ENCODE assay signal across 9 cellular contexts in genomic region chr15:75198560-75199346, GRCh38. TPM values are rescaled to one million over a fixed set of nuclear protein-coding genes. Genes with fewer than 3 reads are reported as not detected.
DNase-seq lines count a peak whose midpoint lies in the region; ATAC-seq and TF ChIP-seq lines count a peak whose summit lies in the region.
"Had no signal": no experiment of that assay in that cellular context is flagged by ENCODE, and none has a peak within 500 bp of the region (broad histone marks: within the 10 kb centered on the region; RNA-seq: fewer than 3 reads in every experiment).

No MANE protein-coding gene starts in this region.

- H3K27ac ChIP-seq in SJSA1: no peak overlapping the region

- DNase-seq in G401 (ENCODE audit: low spot score) (peak; percentile 58), HEK293T (ENCODE audit: extremely low spot score) (no peak), SJSA1 (ENCODE audit: low read depth in 1 of 2, low spot score in 2 of 2) (peak; percentile 46 to 63), iris pigment epithelial cell (ENCODE audit: low read depth) (peak; percentile 65), NCI-H1105 treated with DMSO at 0.1 percent for 48 hours (lab: John Stamatoyannopoulos, UW) (no peak)

- CTCF ChIA-PET in HEK293T (lab: Yijun Ruan, JAX): no interaction called here

- peaks cover 27% of the 10 kb centered on the region for H3K4me1 ChIP-seq in SJSA1 (replicated peaks)

- H3K9me3 ChIP-seq in SJSA1 (replicated peaks): no peaks in the 10 kb centered on the region

- no peak overlapping the region for H3K4me3 ChIP-seq in SJSA1

- peaks cover 20% of the 10 kb centered on the region for H3K36me3 ChIP-seq in SJSA1

- in situ Hi-C loops in G401 (cut with HindIII; ENCODE audit: low sequenced_read_pairs): no loop called here

- POLR2A ChIA-PET in HEK293T (lab: Yijun Ruan, JAX): interaction anchor here (0.8 to 2.3 kb wide), 6 partner anchors 17 to 441 kb away, joined by 3 to 9 read pairs (median 6); partner anchors contain the start of genes IMP3 and PPCDC

- H3K27me3 ChIP-seq in SJSA1 (replicated peaks): no peaks in the 10 kb centered on the region

- ATAC-seq in HG02973 (IDR thresholded peaks at IDR 0.05; ENCODE audit: unreplicated experiment) (no peak), GM18520 (IDR thresholded peaks at IDR 0.05; ENCODE audit: unreplicated experiment) (no peak), GM21737 (IDR thresholded peaks at IDR 0.05; ENCODE audit: unreplicated experiment) (no peak)

TF ChIP-seq in HEK293T, 16 proteins besides CTCF, POLR2A, EP300 and RAD21:
- TF ChIP-seq PKNOX1 (IDR thresholded peaks at IDR 0.05) (peak; percentile 91), L3MBTL2 (conservative IDR thresholded peaks at IDR 0.05) (peak; percentile 75), HDGF (IDR thresholded peaks at IDR 0.05; ENCODE audit: borderline replicate concordance) (no peak), FOXM1 (IDR thresholded peaks at IDR 0.05; ENCODE audit: borderline replicate concordance) (no peak), CTBP1 (IDR thresholded peaks at IDR 0.05; ENCODE audit: borderline replicate concordance) (no peak)

RNA-seq across cellular contexts. Expression of gene C15orf39, which starts 2.9 kb away (rescaled TPM):
- 4.0 and 11.3 TPM in 2 replicates for total RNA-seq in G401 (2014; rRNA removed; shearing (Covaris generic))
- total RNA-seq in SJSA1 (2014; rRNA removed; shearing (Covaris generic)): 21.8 and 22.7 TPM in 2 replicates

RNA-seq across cellular contexts. Expression of gene GOLGA6C, which starts 59.4 kb away (rescaled TPM):
- not detected in 2 replicates for total RNA-seq in G401 (2014; rRNA removed; shearing (Covaris generic))
- not detected in 2 replicates for total RNA-seq in SJSA1 (2014; rRNA removed; shearing (Covaris generic))
- total RNA-seq: glomerular endothelial cell had no signal

Comparison
In these comparisons a context has a peak if more than half of its experiments do, and no peak if none do; other contexts are left out.
1. DNase-seq: peak in G401 (single experiment), SJSA1 (2 of 2) and iris pigment epithelial cell (single experiment); none in HEK293T (single experiment) and NCI-H1105 treated with DMSO at 0.1 percent for 48 hours (single experiment).